Comparison of ENCODE assay signal across 14 cellular contexts in genomic region chr7:94906035-94906796, GRCh38. TPM values are rescaled to one million over a fixed set of nuclear protein-coding genes. Genes with fewer than 3 reads are reported as not detected.
"Had no signal": no experiment of that assay in that cellular context is flagged by ENCODE, and none has a peak within 500 bp of the region (broad histone marks: within the 10 kb centered on the region; RNA-seq: fewer than 3 reads in every experiment).

No MANE protein-coding gene starts in this region.

- H3K9me3 Mint-ChIP-seq: activated CD4-positive, alpha-beta T cell treated with anti-CD3 and anti-CD28 coated beads, Interleukin-2, amount 10 ng/mL, durations not matched to agents 7 days and 5 days; activated naive CD8-positive, alpha-beta T cell treated with anti-CD3 and anti-CD28 coated beads, Interleukin-2, amount 10 ng/mL, durations not matched to agents 7 days and 5 days; activated T-cell treated with anti-CD3 and anti-CD28 coated beads, Interleukin-2, amount 50 U/mL, for 24 hours; activated T-helper 2 cell treated with anti-CD3 and anti-CD28 coated beads, Interferon-gamma antibody, Interleukin-2, Interleukin-4, amounts not matched to agents 10 μg/mL and 5 μg/mL and 100 μg/mL, durations not matched to agents 14 hours and 24 hours and 36 hours; neural progenitor cell; T-helper 2 cell treated with Interferon-gamma antibody and Interleukin-4, amounts not matched to agents 5 μg/mL and 100 μg/mL, for 36 hours had no signal

- DNase-seq: activated CD4-positive, alpha-beta T cell treated with anti-CD3 and anti-CD28 coated beads, Interleukin-2, amount 10 ng/mL, durations not matched to agents 7 days and 5 days; activated CD4-positive, CD25-positive, alpha-beta regulatory T cell; activated CD8-positive, alpha-beta T cell treated with anti-CD3 and anti-CD28 coated beads, Interleukin-2, amount 10 ng/mL, durations not matched to agents 7 days and 5 days; activated naive CD4-positive, alpha-beta T cell treated with Interleukin-2 at 50 U/mL for 16 hours; activated naive CD8-positive, alpha-beta T cell treated with anti-CD3 and anti-CD28 coated beads, Interleukin-2, amount 10 ng/mL, durations not matched to agents 7 days and 5 days; activated T-cell treated with anti-CD3 and anti-CD28 coated beads, Interleukin-2, amount 50 U/mL, for 24 hours; body of pancreas; kidney; ovary; stimulated activated naive CD4-positive, alpha-beta T cell; thyroid gland had no signal

- H3K36me3 Mint-ChIP-seq: activated naive CD8-positive, alpha-beta T cell treated with anti-CD3 and anti-CD28 coated beads, Interleukin-2, amount 10 ng/mL, durations not matched to agents 7 days and 5 days had no signal

- H3K4me3 Mint-ChIP-seq: activated CD4-positive, alpha-beta T cell treated with anti-CD3 and anti-CD28 coated beads, Interleukin-2, amount 10 ng/mL, durations not matched to agents 7 days and 5 days; activated CD8-positive, alpha-beta T cell treated with anti-CD3 and anti-CD28 coated beads, Interleukin-2, amount 10 ng/mL, durations not matched to agents 7 days and 5 days; activated naive CD8-positive, alpha-beta T cell treated with anti-CD3 and anti-CD28 coated beads, Interleukin-2, amount 10 ng/mL, durations not matched to agents 7 days and 5 days; activated T-cell treated with anti-CD3 and anti-CD28 coated beads, Interleukin-2, amount 50 U/mL, for 24 hours; T-helper 2 cell treated with Interferon-gamma antibody and Interleukin-4, amounts not matched to agents 5 μg/mL and 100 μg/mL, for 36 hours had no signal

- H3K4me1 Mint-ChIP-seq: activated naive CD8-positive, alpha-beta T cell treated with anti-CD3 and anti-CD28 coated beads, Interleukin-2, amount 10 ng/mL, durations not matched to agents 7 days and 5 days had no signal

- H3K27ac Mint-ChIP-seq: activated CD4-positive, alpha-beta T cell treated with anti-CD3 and anti-CD28 coated beads, Interleukin-2, amount 10 ng/mL, durations not matched to agents 7 days and 5 days; activated CD8-positive, alpha-beta T cell treated with anti-CD3 and anti-CD28 coated beads, Interleukin-2, amount 10 ng/mL, durations not matched to agents 7 days and 5 days; activated naive CD8-positive, alpha-beta T cell treated with anti-CD3 and anti-CD28 coated beads, Interleukin-2, amount 10 ng/mL, durations not matched to agents 7 days and 5 days; activated T-cell treated with anti-CD3 and anti-CD28 coated beads, Interleukin-2, amount 50 U/mL, for 24 hours; activated T-helper 2 cell treated with anti-CD3 and anti-CD28 coated beads, Interferon-gamma antibody, Interleukin-2, Interleukin-4, amounts not matched to agents 10 μg/mL and 5 μg/mL and 100 μg/mL, durations not matched to agents 14 hours and 24 hours and 36 hours; neural progenitor cell; T-helper 2 cell treated with Interferon-gamma antibody and Interleukin-4, amounts not matched to agents 5 μg/mL and 100 μg/mL, for 36 hours had no signal

RNA-seq across cellular contexts. Expression of gene PPP1R9A, which starts 1.2 kb away (rescaled TPM):
- total RNA-seq: activated CD4-positive, alpha-beta T cell treated with anti-CD3 and anti-CD28 coated beads, Interleukin-2, amount 10 ng/mL, durations not matched to agents 7 days and 5 days; activated CD8-positive, alpha-beta T cell treated with anti-CD3 and anti-CD28 coated beads, Interleukin-2, amount 10 ng/mL, durations not matched to agents 7 days and 5 days; activated T-helper 2 cell treated with anti-CD3 and anti-CD28 coated beads, Interferon-gamma antibody, Interleukin-2, Interleukin-4, amounts not matched to agents 10 μg/mL and 5 μg/mL and 100 μg/mL, durations not matched to agents 14 hours and 24 hours and 36 hours had no signal
